ENCODE assay signal across 23 cellular contexts in the genomic region with DNA sequence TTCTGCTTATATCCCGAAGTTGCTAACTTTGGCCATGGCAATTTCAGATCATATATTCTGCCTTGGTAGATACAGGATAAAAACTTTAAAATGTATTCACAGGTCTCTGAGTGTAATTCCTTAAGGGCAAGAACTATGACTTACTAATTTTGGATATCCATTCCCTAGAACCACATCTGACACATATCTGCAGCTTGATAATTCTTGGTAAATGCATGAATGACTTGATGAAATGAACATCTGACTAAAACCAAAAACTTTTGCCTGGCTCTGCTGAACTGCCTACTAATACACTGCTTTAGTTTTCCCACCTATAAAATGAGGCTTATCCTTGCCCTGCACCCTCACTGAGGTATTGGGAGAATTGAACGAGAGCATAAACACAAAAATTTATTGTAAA.
"Had no signal": no experiment of that assay in that cellular context is flagged by ENCODE, and none has a peak within 500 bp of the region (broad histone marks: within the 10 kb centered on the region; RNA-seq: fewer than 3 reads in every experiment).

No MANE protein-coding gene starts in this region.

- H3K27ac ChIP-seq: colonic mucosa, esophagus squamous epithelium, hepatocyte, parathyroid adenoma, prostate gland, skin epidermis, stomach, thoracic aorta, transverse colon had no signal

- H3K9ac ChIP-seq: parathyroid adenoma had no signal

- H3K4me3 ChIP-seq: colonic mucosa, esophagus squamous epithelium, hepatocyte, prostate gland, skin epidermis, stomach, thoracic aorta, transverse colon had no signal

- DNase-seq: colonic mucosa; dermis blood vessel endothelial cell; esophagus squamous epithelium; foreskin fibroblast; head of caudate nucleus; kidney; midbrain; naive B cell; occipital lobe; retina; stimulated activated CD4-positive, alpha-beta T cell treated with anti-CD3 and anti-CD28 coated beads, Interleukin-2, amount 100 ng/mL, for 24 hours; stimulated activated CD4-positive, alpha-beta T cell treated with anti-CD3 and anti-CD28 coated beads, Interleukin-4, amount 100 ng/mL, for 4 hours; stimulated activated naive B cell treated with anti-CD40 and anti-IgM and Interleukin-4, amounts not matched to agents 10 μg/mL and 1 μg/mL and 100 μg/mL, for 72 hours; stomach; substantia nigra; transverse colon had no signal

- H3K79me2 ChIP-seq: hepatocyte, parathyroid adenoma had no signal

- H3K36me3 ChIP-seq: colonic mucosa, esophagus squamous epithelium, prostate gland, stomach, thoracic aorta, transverse colon had no signal

- H3K4me2 ChIP-seq: hepatocyte had no signal

- H3K9me3 ChIP-seq: colonic mucosa, esophagus squamous epithelium, prostate gland, stomach, thoracic aorta, transverse colon had no signal

- ATAC-seq: left lobe of liver; sciatic nerve; stimulated activated naive B cell treated with anti-CD40 and anti-IgM and Interleukin-4, amounts not matched to agents 10 μg/mL and 1 μg/mL and 100 μg/mL, for 72 hours had no signal

- H3K27me3 ChIP-seq: colonic mucosa, esophagus squamous epithelium, stomach, transverse colon had no signal

- H2AFZ ChIP-seq: hepatocyte, parathyroid adenoma had no signal

- H3K4me1 ChIP-seq: colonic mucosa, esophagus squamous epithelium, parathyroid adenoma, prostate gland, stomach, transverse colon had no signal
